Comparison of ENCODE assay signal across 1 cellular context in the genomic region with DNA sequence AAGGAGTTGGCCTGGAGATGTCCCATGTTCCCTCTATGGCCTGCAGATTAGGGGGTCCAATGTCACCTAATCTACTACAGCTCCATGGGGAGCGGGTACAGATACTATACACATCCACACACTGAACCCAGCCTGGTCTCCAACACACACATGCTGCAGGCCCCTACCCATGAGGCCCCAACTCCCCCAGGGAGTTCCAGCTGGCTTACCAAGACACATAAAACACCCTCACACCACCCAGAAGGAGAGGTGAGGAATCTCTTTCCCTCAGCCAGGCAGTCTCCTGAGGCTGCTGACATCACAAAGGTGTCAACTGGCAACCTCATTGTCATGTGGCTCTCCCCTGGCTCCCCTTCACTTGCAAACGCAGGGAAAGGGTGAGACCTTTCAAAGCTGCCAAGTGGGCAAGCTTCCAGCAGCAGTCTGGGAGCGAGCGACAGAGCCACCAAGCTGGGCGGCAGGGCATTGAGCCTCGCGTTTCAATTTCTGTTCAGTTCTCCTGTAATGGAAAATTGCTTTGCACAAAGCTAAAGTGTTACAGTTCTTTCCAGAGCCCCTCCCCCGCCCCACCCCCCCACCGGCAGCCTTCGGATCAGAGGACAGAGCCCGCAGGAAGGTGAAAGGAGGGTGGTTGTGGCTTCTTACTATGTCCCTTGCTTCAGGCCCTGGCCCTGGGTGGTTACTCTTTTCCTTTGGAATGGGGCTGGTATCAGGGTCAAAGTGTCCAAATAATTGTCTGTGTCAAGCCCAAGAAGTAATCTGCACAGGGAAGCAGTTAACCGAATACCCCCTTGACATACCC.
TF ChIP-seq lines count a peak whose summit lies in the region.

A gene with protein sequence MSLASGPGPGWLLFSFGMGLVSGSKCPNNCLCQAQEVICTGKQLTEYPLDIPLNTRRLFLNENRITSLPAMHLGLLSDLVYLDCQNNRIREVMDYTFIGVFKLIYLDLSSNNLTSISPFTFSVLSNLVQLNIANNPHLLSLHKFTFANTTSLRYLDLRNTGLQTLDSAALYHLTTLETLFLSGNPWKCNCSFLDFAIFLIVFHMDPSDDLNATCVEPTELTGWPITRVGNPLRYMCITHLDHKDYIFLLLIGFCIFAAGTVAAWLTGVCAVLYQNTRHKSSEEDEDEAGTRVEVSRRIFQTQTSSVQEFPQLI (plus strand): TSS at position 350 of the 802 bp plus-strand sequence. CDS start 297 bp downstream, at position 647.

TF ChIP-seq in WTC11, 78 proteins besides CTCF, POLR2A, EP300 and RAD21 (continued from another document):
- TF ChIP-seq, protein P1, sequence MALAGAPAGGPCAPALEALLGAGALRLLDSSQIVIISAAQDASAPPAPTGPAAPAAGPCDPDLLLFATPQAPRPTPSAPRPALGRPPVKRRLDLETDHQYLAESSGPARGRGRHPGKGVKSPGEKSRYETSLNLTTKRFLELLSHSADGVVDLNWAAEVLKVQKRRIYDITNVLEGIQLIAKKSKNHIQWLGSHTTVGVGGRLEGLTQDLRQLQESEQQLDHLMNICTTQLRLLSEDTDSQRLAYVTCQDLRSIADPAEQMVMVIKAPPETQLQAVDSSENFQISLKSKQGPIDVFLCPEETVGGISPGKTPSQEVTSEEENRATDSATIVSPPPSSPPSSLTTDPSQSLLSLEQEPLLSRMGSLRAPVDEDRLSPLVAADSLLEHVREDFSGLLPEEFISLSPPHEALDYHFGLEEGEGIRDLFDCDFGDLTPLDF (CRISPR knock-in tag; IDR thresholded peaks at IDR 0.05) = no peak
- TF ChIP-seq MYBL2 (CRISPR knock-in tag; IDR thresholded peaks at IDR 0.05) = no peak
- no peak for TF ChIP-seq GRHL2 (CRISPR knock-in tag; IDR thresholded peaks at IDR 0.05; ENCODE audit: insufficient replicate concordance, severe bottlenecking)
- peak; percentile 41; the same call in 1 of the 2 replicates for TF ChIP-seq ETV6 (CRISPR knock-in tag; IDR thresholded peaks at IDR 0.05)
- TF ChIP-seq, protein P2, sequence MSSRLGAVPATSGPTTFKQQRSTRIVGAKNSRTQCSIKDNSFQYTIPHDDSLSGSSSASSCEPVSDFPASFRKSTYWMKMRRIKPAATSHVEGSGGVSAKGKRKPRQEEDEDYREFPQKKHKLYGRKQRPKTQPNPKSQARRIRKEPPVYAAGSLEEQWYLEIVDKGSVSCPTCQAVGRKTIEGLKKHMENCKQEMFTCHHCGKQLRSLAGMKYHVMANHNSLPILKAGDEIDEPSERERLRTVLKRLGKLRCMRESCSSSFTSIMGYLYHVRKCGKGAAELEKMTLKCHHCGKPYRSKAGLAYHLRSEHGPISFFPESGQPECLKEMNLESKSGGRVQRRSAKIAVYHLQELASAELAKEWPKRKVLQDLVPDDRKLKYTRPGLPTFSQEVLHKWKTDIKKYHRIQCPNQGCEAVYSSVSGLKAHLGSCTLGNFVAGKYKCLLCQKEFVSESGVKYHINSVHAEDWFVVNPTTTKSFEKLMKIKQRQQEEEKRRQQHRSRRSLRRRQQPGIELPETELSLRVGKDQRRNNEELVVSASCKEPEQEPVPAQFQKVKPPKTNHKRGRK (CRISPR knock-in tag; IDR thresholded peaks at IDR 0.05; ENCODE audit: borderline replicate concordance) = no peak
- no peak for TF ChIP-seq CREB1 (CRISPR knock-in tag; IDR thresholded peaks at IDR 0.05)
- no peak for TF ChIP-seq TP53 (CRISPR knock-in tag; IDR thresholded peaks at IDR 0.05)
- no peak for TF ChIP-seq NR1H2 (CRISPR knock-in tag; IDR thresholded peaks at IDR 0.05)
- TF ChIP-seq, protein P3, sequence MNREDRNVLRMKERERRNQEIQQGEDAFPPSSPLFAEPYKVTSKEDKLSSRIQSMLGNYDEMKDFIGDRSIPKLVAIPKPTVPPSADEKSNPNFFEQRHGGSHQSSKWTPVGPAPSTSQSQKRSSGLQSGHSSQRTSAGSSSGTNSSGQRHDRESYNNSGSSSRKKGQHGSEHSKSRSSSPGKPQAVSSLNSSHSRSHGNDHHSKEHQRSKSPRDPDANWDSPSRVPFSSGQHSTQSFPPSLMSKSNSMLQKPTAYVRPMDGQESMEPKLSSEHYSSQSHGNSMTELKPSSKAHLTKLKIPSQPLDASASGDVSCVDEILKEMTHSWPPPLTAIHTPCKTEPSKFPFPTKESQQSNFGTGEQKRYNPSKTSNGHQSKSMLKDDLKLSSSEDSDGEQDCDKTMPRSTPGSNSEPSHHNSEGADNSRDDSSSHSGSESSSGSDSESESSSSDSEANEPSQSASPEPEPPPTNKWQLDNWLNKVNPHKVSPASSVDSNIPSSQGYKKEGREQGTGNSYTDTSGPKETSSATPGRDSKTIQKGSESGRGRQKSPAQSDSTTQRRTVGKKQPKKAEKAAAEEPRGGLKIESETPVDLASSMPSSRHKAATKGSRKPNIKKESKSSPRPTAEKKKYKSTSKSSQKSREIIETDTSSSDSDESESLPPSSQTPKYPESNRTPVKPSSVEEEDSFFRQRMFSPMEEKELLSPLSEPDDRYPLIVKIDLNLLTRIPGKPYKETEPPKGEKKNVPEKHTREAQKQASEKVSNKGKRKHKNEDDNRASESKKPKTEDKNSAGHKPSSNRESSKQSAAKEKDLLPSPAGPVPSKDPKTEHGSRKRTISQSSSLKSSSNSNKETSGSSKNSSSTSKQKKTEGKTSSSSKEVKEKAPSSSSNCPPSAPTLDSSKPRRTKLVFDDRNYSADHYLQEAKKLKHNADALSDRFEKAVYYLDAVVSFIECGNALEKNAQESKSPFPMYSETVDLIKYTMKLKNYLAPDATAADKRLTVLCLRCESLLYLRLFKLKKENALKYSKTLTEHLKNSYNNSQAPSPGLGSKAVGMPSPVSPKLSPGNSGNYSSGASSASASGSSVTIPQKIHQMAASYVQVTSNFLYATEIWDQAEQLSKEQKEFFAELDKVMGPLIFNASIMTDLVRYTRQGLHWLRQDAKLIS (CRISPR knock-in tag; IDR thresholded peaks at IDR 0.05; ENCODE audit: borderline replicate concordance) = no peak
- TF ChIP-seq, protein P4, sequence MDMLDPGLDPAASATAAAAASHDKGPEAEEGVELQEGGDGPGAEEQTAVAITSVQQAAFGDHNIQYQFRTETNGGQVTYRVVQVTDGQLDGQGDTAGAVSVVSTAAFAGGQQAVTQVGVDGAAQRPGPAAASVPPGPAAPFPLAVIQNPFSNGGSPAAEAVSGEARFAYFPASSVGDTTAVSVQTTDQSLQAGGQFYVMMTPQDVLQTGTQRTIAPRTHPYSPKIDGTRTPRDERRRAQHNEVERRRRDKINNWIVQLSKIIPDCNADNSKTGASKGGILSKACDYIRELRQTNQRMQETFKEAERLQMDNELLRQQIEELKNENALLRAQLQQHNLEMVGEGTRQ (CRISPR knock-in tag; IDR thresholded peaks at IDR 0.05) = no peak
- TF ChIP-seq, protein P5, sequence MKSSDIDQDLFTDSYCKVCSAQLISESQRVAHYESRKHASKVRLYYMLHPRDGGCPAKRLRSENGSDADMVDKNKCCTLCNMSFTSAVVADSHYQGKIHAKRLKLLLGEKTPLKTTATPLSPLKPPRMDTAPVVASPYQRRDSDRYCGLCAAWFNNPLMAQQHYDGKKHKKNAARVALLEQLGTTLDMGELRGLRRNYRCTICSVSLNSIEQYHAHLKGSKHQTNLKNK (CRISPR knock-in tag; IDR thresholded peaks at IDR 0.05) = no peak
- no peak for TF ChIP-seq OVOL2 (CRISPR knock-in tag; IDR thresholded peaks at IDR 0.05; ENCODE audit: borderline replicate concordance)
- TF ChIP-seq, protein P6, sequence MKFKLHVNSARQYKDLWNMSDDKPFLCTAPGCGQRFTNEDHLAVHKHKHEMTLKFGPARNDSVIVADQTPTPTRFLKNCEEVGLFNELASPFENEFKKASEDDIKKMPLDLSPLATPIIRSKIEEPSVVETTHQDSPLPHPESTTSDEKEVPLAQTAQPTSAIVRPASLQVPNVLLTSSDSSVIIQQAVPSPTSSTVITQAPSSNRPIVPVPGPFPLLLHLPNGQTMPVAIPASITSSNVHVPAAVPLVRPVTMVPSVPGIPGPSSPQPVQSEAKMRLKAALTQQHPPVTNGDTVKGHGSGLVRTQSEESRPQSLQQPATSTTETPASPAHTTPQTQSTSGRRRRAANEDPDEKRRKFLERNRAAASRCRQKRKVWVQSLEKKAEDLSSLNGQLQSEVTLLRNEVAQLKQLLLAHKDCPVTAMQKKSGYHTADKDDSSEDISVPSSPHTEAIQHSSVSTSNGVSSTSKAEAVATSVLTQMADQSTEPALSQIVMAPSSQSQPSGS (CRISPR knock-in tag; IDR thresholded peaks at IDR 0.05; ENCODE audit: borderline replicate concordance, low read depth) = no peak
- TF ChIP-seq CBFB (CRISPR knock-in tag; IDR thresholded peaks at IDR 0.05; ENCODE audit: low read depth) = no peak
- TF ChIP-seq ZNF232 (CRISPR knock-in tag; IDR thresholded peaks at IDR 0.05) = no peak
TF ChIP-seq in WTC11: peak in this region for 5.
